ENCODE assay signal across 8 cellular contexts in the genomic region with DNA sequence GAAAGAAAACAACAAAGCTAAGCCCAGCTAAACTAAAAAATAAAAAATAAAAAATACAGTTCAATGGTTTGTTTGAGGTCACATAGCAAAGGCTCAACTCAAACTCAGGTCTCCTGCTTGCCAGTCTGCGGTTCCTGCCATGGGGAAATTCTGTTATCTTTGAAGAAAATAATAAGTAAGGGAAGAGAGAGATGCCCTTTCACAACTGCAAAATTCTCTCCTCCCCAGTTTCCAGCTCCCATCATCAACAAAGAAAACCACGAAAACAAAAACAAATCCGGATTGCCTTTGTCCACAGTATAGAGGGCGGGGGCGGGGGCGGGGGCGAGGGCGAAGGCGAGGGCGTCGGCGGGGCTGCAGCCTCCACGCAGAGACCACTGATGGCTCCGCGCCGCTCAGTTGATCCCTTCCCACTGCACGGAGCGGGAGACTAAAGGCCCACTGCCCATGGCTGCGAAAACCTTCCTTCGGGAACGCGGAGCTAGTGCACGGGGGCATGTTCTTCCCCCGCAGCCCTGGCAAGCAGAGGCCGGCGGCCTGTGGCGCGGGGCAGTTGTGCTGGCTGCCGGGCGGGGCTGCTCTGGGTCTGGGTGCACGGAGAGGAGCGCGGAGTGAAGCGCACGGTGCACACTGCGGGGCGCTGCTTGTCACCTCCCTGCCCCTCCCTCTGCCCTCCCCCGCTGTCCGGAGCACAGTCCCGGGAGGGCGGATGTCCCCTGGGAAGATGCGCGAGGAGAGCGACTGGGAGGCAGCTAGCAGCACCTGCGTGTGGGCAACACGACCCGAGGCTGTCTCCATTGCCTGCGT. TPM values are rescaled to one million over a fixed set of nuclear protein-coding genes. Genes with fewer than 3 reads are reported as not detected.
A peak's percentile ranks its signal among the peaks of the same experiment; 100 is the strongest.
DNase-seq lines count a peak whose midpoint lies in the region; ATAC-seq and TF ChIP-seq lines count a peak whose summit lies in the region.

No MANE protein-coding gene starts in this region.

- H3K4me3 Mint-ChIP-seq in chondrocyte (ENCODE audit: unreplicated experiment) = peak overlapping the region; percentile 71

- H3K4me1 ChIP-seq in HUES6 (ENCODE audit: control insufficient read depth, insufficient read depth, low read length) (peaks cover 4% of the 10 kb centered on the region), SJSA1 (replicated peaks) (peaks cover 73% of the 10 kb centered on the region), smooth muscle cell (ENCODE audit: low read depth) (peaks cover 43% of the 10 kb centered on the region)

- TF ChIP-seq CTCF in AG10803 (conservative IDR thresholded peaks at IDR 0.05; ENCODE audit: low read length) = peak; percentile 15
- TF ChIP-seq CTCF in chondrocyte (IDR thresholded peaks at IDR 0.05) = peak; percentile 41
- TF ChIP-seq CTCF in kidney epithelial cell (IDR thresholded peaks at IDR 0.05; ENCODE audit: insufficient read depth, low read length, poor library complexity, severe bottlenecking) = no peak
- TF ChIP-seq CTCF in smooth muscle cell (IDR thresholded peaks at IDR 0.05; ENCODE audit: borderline replicate concordance, insufficient read depth, poor library complexity, severe bottlenecking) = no peak

- no peaks in the 10 kb centered on the region for H3K79me2 ChIP-seq in smooth muscle cell (ENCODE audit: low read depth)

- H3K9me3 Mint-ChIP-seq in chondrocyte (ENCODE audit: low read depth) = no peaks in the 10 kb centered on the region

- H3K36me3 ChIP-seq in HUES6 (ENCODE audit: control insufficient read depth, insufficient read depth, low read length) (no peaks in the 10 kb centered on the region), SJSA1 (peaks cover 4% of the 10 kb centered on the region; the same call in 1 of the 2 replicates), kidney epithelial cell (ENCODE audit: control insufficient read depth, insufficient read depth, low read length) (no peaks in the 10 kb centered on the region), smooth muscle cell (ENCODE audit: low read depth) (no peaks in the 10 kb centered on the region)

- peak overlapping the region; percentile 92 for H3K4me2 ChIP-seq in smooth muscle cell

- H3K4me3 ChIP-seq in AG10803 (ENCODE audit: low read length) (peak overlapping the region; percentile 64), HUES6 (ENCODE audit: low read depth, low read length) (peak overlapping the region; percentile 75), SJSA1 (peak overlapping the region; percentile 47), kidney epithelial cell (ENCODE audit: low read depth, low read length) (peak overlapping the region; percentile 67), smooth muscle cell (peak overlapping the region; percentile 53)

- H3K27ac ChIP-seq in HUES6 (ENCODE audit: low read depth, low read length) (no peak overlapping the region), SJSA1 (peak overlapping the region; percentile 68), smooth muscle cell (ENCODE audit: low read depth) (no peak overlapping the region)

- H3K9ac ChIP-seq in HUES6 (ENCODE audit: low read length) = peak overlapping the region; percentile 79
- H3K9ac ChIP-seq in smooth muscle cell (ENCODE audit: low read depth) = no peak overlapping the region

- peak; percentile 71 for ATAC-seq in GM19395 (IDR thresholded peaks at IDR 0.05; ENCODE audit: unreplicated experiment)

- no peaks in the 10 kb centered on the region for H3K36me3 Mint-ChIP-seq in chondrocyte (ENCODE audit: low read depth)

- H3K27me3 Mint-ChIP-seq in chondrocyte (ENCODE audit: low read depth) = no peaks in the 10 kb centered on the region

- no peaks in the 10 kb centered on the region for H4K20me1 ChIP-seq in smooth muscle cell (ENCODE audit: low read depth)

- DNase-seq in AG10803 (ENCODE audit: low read depth) (peak; percentile 69), SJSA1 (ENCODE audit: low read depth in 1 of 2, low spot score in 2 of 2) (peak; percentile 86 to 90), chondrocyte (ENCODE audit: low spot score) (peak; percentile 87), kidney epithelial cell (ENCODE audit: low read depth) (no peak), smooth muscle cell (lab: John Stamatoyannopoulos, UW; ENCODE audit: unreplicated experiment) (peak; percentile 8), OCI-M2 (lab: John Stamatoyannopoulos, UW; ENCODE audit: unreplicated experiment) (no peak)

- H3K27me3 ChIP-seq in HUES6 (ENCODE audit: control insufficient read depth, insufficient read depth, low read length) = peaks cover 20% of the 10 kb centered on the region; the same call in 1 of the 2 replicates
- no peaks in the 10 kb centered on the region for H3K27me3 ChIP-seq in SJSA1 (replicated peaks)
- no peaks in the 10 kb centered on the region for H3K27me3 ChIP-seq in kidney epithelial cell (ENCODE audit: control insufficient read depth, insufficient read depth, low read length)
- no peaks in the 10 kb centered on the region for H3K27me3 ChIP-seq in smooth muscle cell (ENCODE audit: low read depth)

- peak overlapping the region; percentile 85 for H3K27ac Mint-ChIP-seq in chondrocyte (ENCODE audit: unreplicated experiment)

- H3K9me3 ChIP-seq in HUES6 (ENCODE audit: control insufficient read depth, insufficient read depth, low read depth, low read length) (no peaks in the 10 kb centered on the region), SJSA1 (replicated peaks) (no peaks in the 10 kb centered on the region), smooth muscle cell (replicated peaks; ENCODE audit: low read depth) (no peaks in the 10 kb centered on the region)

- H3F3A ChIP-seq in smooth muscle cell (ENCODE audit: low read depth) = peaks cover 45% of the 10 kb centered on the region

- peaks cover 65% of the 10 kb centered on the region for H3K4me1 Mint-ChIP-seq in chondrocyte (ENCODE audit: low read depth)

- WGBS in smooth muscle cell (ENCODE audit: low lambda C conversion rate) = 3% methylated on average over 48 of the region's 48 CpGs

- H2AFZ ChIP-seq in smooth muscle cell (ENCODE audit: low read depth) = no peak overlapping the region

RNA-seq across cellular contexts. Expression of a gene that starts 54.2 kb away (rescaled TPM):
- 39.2 and 47.9 TPM in 2 replicates for total RNA-seq in SJSA1 (2014; rRNA removed; shearing (Covaris generic))
- 24.1 to 52.8 TPM (median 48.0 TPM) in 3 replicates for total RNA-seq in chondrocyte
- total RNA-seq in kidney epithelial cell = 57.7 and 63.3 TPM in 2 replicates
- total RNA-seq in smooth muscle cell = 44.5 and 65.8 TPM in 2 replicates
- 15.3 and 38.5 TPM in 2 replicates for polyA plus RNA-seq in smooth muscle cell

Comparison
In these comparisons a context has a peak if more than half of its experiments do, and no peak if none do; other contexts are left out.
1. DNase-seq: peak in AG10803 (single experiment), SJSA1 (2 of 2), chondrocyte (single experiment) and smooth muscle cell (single experiment); none in kidney epithelial cell (single experiment) and OCI-M2 (single experiment).
2. CTCF ChIP-seq: peak in AG10803 (single experiment) and chondrocyte (single experiment); none in kidney epithelial cell (single experiment) and smooth muscle cell (single experiment).
3. Peak in every context shown above with its lines, with median percentiles within 50 percentile points of each other: H3K4me3 ChIP-seq.